20 cellular contexts compared by ENCODE assay signal in the genomic region with DNA sequence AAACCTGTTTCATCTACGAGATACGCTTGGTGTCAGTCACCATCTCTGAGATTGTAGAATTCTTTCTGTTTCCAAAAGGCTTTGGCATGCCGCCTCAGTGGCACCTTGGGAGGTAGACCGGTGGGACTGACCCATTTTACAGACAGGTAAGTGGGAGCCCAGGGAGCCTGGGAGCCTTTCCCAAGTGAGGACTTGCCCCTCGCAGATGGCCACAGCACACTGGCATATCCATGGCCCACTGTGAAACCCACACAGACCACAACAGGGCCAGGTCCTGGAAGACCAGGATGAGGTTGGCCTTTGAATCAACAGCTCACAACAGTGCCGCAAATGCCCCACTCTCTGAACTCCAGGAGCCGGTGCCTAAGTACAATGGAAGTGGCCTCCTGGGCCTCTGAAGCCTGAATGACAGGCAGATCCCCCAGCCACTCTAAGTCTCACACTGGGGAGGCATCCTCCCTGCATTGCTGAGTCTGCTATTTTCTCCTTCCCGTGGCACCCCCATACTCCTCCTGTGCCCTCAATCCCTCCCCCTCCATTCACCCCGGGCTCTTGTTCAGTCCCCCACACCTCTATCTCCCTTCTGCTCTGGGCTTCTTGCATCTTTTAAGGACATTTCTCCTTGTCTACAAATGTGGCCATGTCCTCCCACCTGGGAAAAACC. TPM values are rescaled to one million over a fixed set of nuclear protein-coding genes. Genes with fewer than 3 reads are reported as not detected.
DNase-seq lines count a peak whose midpoint lies in the region; ATAC-seq, FAIRE-seq and TF ChIP-seq lines count a peak whose summit lies in the region.
"Had no signal": no experiment of that assay in that cellular context is flagged by ENCODE, and none has a peak within 500 bp of the region (broad histone marks: within the 10 kb centered on the region; RNA-seq: fewer than 3 reads in every experiment).

No MANE protein-coding gene starts in this region.

- peaks cover 66% of the 10 kb centered on the region for H3K4me1 Mint-ChIP-seq in neural progenitor cell

- no peak overlapping the region for H2BK12ac ChIP-seq in H1 (ENCODE audit: low read depth, low read length)

- H3K27ac ChIP-seq in Panc1 (ENCODE audit: low read length) (no peak overlapping the region), H1 (ENCODE audit: low read depth, low read length) (no peak overlapping the region), neural progenitor cell (no peak overlapping the region)
- H3K27ac ChIP-seq: C4-2B, HL-60 had no signal

- H3K14ac ChIP-seq in H1 (ENCODE audit: insufficient read length), result no peak overlapping the region

- no peaks in the 10 kb centered on the region for H3K79me1 ChIP-seq in H1 (ENCODE audit: low read depth, low read length)

- H2BK20ac ChIP-seq in H1 (ENCODE audit: low read length), result no peak overlapping the region

- peaks cover 9% of the 10 kb centered on the region for H3K27me3 Mint-ChIP-seq in neural progenitor cell (ENCODE audit: insufficient read depth, low read depth)

- TF ChIP-seq POLR2A in H1 (IDR thresholded peaks at IDR 0.05; ENCODE audit: control extremely low read depth in 1 of 2, low read depth in 2 of 2, low read length in 2 of 2) (no peak), GM12892 (IDR thresholded peaks at IDR 0.05; ENCODE audit: low read depth, low read length) (no peak)

- ATAC-seq in Panc1, result 0 out of 2 replicates have a peak, but pooled peaks have one; percentile 40
- no peak for ATAC-seq in HG03139 (IDR thresholded peaks at IDR 0.05; ENCODE audit: unreplicated experiment)
- ATAC-seq: CD8-positive, alpha-beta T cell had no signal

- H3K23me2 ChIP-seq in H1 (ENCODE audit: low read depth, low read length), result no peaks in the 10 kb centered on the region

- intact Hi-C loops in Panc1 (cut with micrococcal nuclease; ENCODE audit: unreplicated experiment), result no loop called here

- no peak overlapping the region for H2BK5ac ChIP-seq in H1 (ENCODE audit: low read depth, low read length)

- H2AFZ ChIP-seq in H1 (ENCODE audit: low read length) (no peak overlapping the region), neural progenitor cell (replicated peaks) (peak overlapping the region; percentile 63)

- H3K9ac ChIP-seq in H1 (replicated peaks in 1 of 4; ENCODE audit: extremely low read depth in 1 of 4, low read depth in 3 of 4, low read length in 3 of 4), result no peak overlapping the region
- H3K9ac ChIP-seq in neural progenitor cell, result no peak overlapping the region

- no peak overlapping the region for H2BK15ac ChIP-seq in H1 (ENCODE audit: low read length)

- no TSS peak for BruUV-seq in Panc1 (replicated peaks; lab: Mats Ljungman, UMichigan)

- H4K20me1 ChIP-seq in H1 (replicated peaks in 1 of 2; ENCODE audit: control insufficient read depth in 1 of 2, insufficient read depth in 2 of 2, low read length in 2 of 2) (no peaks in the 10 kb centered on the region), neural progenitor cell (ENCODE audit: low read depth) (no peaks in the 10 kb centered on the region)

- H3K4me3 ChIP-seq in Panc1 (ENCODE audit: low read depth in 2 of 2, low read length in 2 of 2), result no peak overlapping the region
- H3K4me3 ChIP-seq in H1 (ENCODE audit: extremely low read depth in 1 of 4, insufficient read depth in 2 of 4, low read depth in 3 of 4, low read length in 4 of 4), result no peak overlapping the region
- H3K4me3 ChIP-seq in neural progenitor cell, result no peak overlapping the region

- H3K9me3 ChIP-seq in Panc1 (ENCODE audit: control insufficient read depth, insufficient read depth, low read depth, low read length) (no peaks in the 10 kb centered on the region), H1 (ENCODE audit: insufficient read depth in 2 of 2, low read depth in 1 of 2, low read length in 1 of 2) (no peaks in the 10 kb centered on the region; a peak in 1 of 4 replicates), neural progenitor cell (ENCODE audit: low read depth) (no peaks in the 10 kb centered on the region)
- H3K9me3 ChIP-seq: BE2C had no signal

- peaks cover 9% of the 10 kb centered on the region for H3K9me3 Mint-ChIP-seq in neural progenitor cell
- H3K9me3 Mint-ChIP-seq: CD8-positive, alpha-beta T cell had no signal

- DNase-seq in ELF-1 (ENCODE audit: low read depth, low spot score) (peak; percentile 14), Panc1 (ENCODE audit: low read depth, low spot score) (no peak), H1 (ENCODE audit: low read depth in 1 of 2, low spot score in 2 of 2) (no peak), neural progenitor cell (ENCODE audit: low spot score) (peak; percentile 61), GM12892 (ENCODE audit: insufficient read length) (no peak), NOMO-1 (lab: John Stamatoyannopoulos, UW; ENCODE audit: unreplicated experiment in 2 of 2) (no peak)
- DNase-seq: BE2C; CD8-positive, alpha-beta T cell; COR-L47; DND-41; GF-D8; H9; KG1 had no signal

- H3K36me3 ChIP-seq in Panc1 (ENCODE audit: control insufficient read depth, insufficient read depth, low read length) (no peaks in the 10 kb centered on the region), H1 (ENCODE audit: control insufficient read depth in 2 of 4, insufficient read depth in 4 of 4, low read length in 3 of 4) (no peaks in the 10 kb centered on the region), neural progenitor cell (no peaks in the 10 kb centered on the region)
- H3K36me3 ChIP-seq: BE2C had no signal

- H4K8ac ChIP-seq in H1 (ENCODE audit: extremely low read depth, insufficient read depth, low read length), result no peak overlapping the region

- peak overlapping the region; percentile 7 for H3K4me3 Mint-ChIP-seq in neural progenitor cell
- H3K4me3 Mint-ChIP-seq: CD8-positive, alpha-beta T cell; H9 had no signal

- H3K79me2 ChIP-seq in H1 (ENCODE audit: control insufficient read depth in 1 of 2, insufficient read depth in 2 of 2, low read length in 2 of 2), result no peaks in the 10 kb centered on the region
- H3K79me2 ChIP-seq in neural progenitor cell (ENCODE audit: low read depth), result no peaks in the 10 kb centered on the region

- POLR2A ChIA-PET in Panc1 (lab: Charles Lee), result no interaction called here
- POLR2A ChIA-PET in H1 (lab: Charles Lee; ENCODE audit: partially characterized antibody), result interaction anchor here (0.9 kb wide), 1 partner anchor 31 kb away, joined by 4 read pairs; no protein-coding TSS in a partner anchor

- H2AK5ac ChIP-seq in H1 (ENCODE audit: low read depth, low read length), result no peak overlapping the region

- H3K27me3 ChIP-seq in Panc1 (ENCODE audit: control insufficient read depth, insufficient read depth, low read length), result no peaks in the 10 kb centered on the region
- H3K27me3 ChIP-seq in H1 (replicated peaks in 1 of 4; ENCODE audit: control insufficient read depth in 3 of 4, extremely low read depth in 1 of 4, insufficient read depth in 3 of 4, low read length in 3 of 4), result no peaks in the 10 kb centered on the region; a peak in 1 of 7 replicates
- H3K27me3 ChIP-seq in neural progenitor cell, result no peaks in the 10 kb centered on the region
- H3K27me3 ChIP-seq: BE2C had no signal

- peaks cover 4% of the 10 kb centered on the region for H3K36me3 Mint-ChIP-seq in neural progenitor cell
- H3K36me3 Mint-ChIP-seq: CD8-positive, alpha-beta T cell had no signal

- no peak overlapping the region for H4K91ac ChIP-seq in H1 (replicated peaks; ENCODE audit: insufficient read length, low read length)

- no peak overlapping the region for H4K5ac ChIP-seq in H1 (ENCODE audit: insufficient read length, low read depth, low read length)

- no peak overlapping the region for H2BK120ac ChIP-seq in H1 (replicated peaks; ENCODE audit: low read depth, low read length)

- no peaks in the 10 kb centered on the region for H3K4me1 ChIP-seq in Panc1 (ENCODE audit: control insufficient read depth, insufficient read depth, low read length)
- peaks cover 0 to 2% (median 0%) of the 10 kb centered on the region in 4 experiments; a peak in 2 of 7 replicates for H3K4me1 ChIP-seq in H1 (replicated peaks in 1 of 4; ENCODE audit: control insufficient read depth in 3 of 4, insufficient read depth in 4 of 4, low read length in 3 of 4)
- peaks cover 23% of the 10 kb centered on the region for H3K4me1 ChIP-seq in neural progenitor cell

- peak overlapping the region; percentile 42 for H3K27ac Mint-ChIP-seq in neural progenitor cell
- H3K27ac Mint-ChIP-seq: CD8-positive, alpha-beta T cell had no signal

- CTCF ChIA-PET in Panc1 (lab: Charles Lee), result no interaction called here
- CTCF ChIA-PET in H1 (lab: Charles Lee; ENCODE audit: partially characterized antibody), result interaction anchor here (0.6 to 2.6 kb wide), 6 partner anchors 35 to 318 kb away, joined by 3 to 10 read pairs (median 3); partner anchors contain the start of gene DPYSL5

- 84% methylated on average over 9 of the region's 9 CpGs; no CpG with 5 or more reads in 1 of the 2 experiments for WGBS in H1 (ENCODE audit: extremely low coverage in 1 of 2, insufficient coverage in 1 of 2, insufficient read length in 1 of 2, insufficient replicate concordance in 2 of 2, low coverage in 1 of 2, low lambda C conversion rate in 2 of 2, missing lambda C conversion rate in 1 of 2), 2 experiments

- no peaks in the 10 kb centered on the region for H3F3A ChIP-seq in neural progenitor cell (ENCODE audit: low read depth)

- TF ChIP-seq EP300 in H1 (IDR thresholded peaks at IDR 0.05; ENCODE audit: borderline replicate concordance in 1 of 2, low read depth in 2 of 2, low read length in 2 of 2), result no peak

- TF ChIP-seq CTCF in Panc1 (IDR thresholded peaks at IDR 0.05), result no peak
- no peak for TF ChIP-seq CTCF in H1 (IDR thresholded peaks at IDR 0.05; ENCODE audit: control extremely low read depth in 1 of 3, insufficient read depth in 1 of 3, low read depth in 1 of 3, low read length in 3 of 3)
- no peak for TF ChIP-seq CTCF in neural progenitor cell (IDR thresholded peaks at IDR 0.05)

- H3K4ac ChIP-seq in H1 (replicated peaks; ENCODE audit: insufficient read length, low read depth, low read length), result no peak overlapping the region

- TF ChIP-seq RAD21 in H1 (IDR thresholded peaks at IDR 0.05 in 1 of 2, conservative IDR thresholded peaks at IDR 0.05 in 1 of 2; ENCODE audit: low read depth in 2 of 2, low read length in 2 of 2), result no peak

- H3K23ac ChIP-seq in H1 (ENCODE audit: insufficient read length), result no peak overlapping the region

- FAIRE-seq in H1 (lab: Jason Lieb, UNC) (no peak), GM12892 (lab: Jason Lieb, UNC) (no peak)
- FAIRE-seq: A204.1, D721Med, GM18507 had no signal

- no peak overlapping the region for H3K4me2 ChIP-seq in H1 (ENCODE audit: insufficient read depth in 1 of 2, low read depth in 2 of 2, low read length in 2 of 2)
- H3K4me2 ChIP-seq in neural progenitor cell, result peak overlapping the region; percentile 55

- no peak overlapping the region for H3K18ac ChIP-seq in H1 (ENCODE audit: extremely low read depth, low read length)

- H3K56ac ChIP-seq in H1 (replicated peaks; ENCODE audit: insufficient read length, low read depth, low read length), result no peak overlapping the region

- in situ Hi-C loops in Panc1 (cut with HindIII; ENCODE audit: low pct_unique_long_range_greater_than_20kb, low sequenced_read_pairs), result no loop called here

RNA-seq across cellular contexts. Expression of gene CENPA, which starts 26.1 kb away (rescaled TPM):
- total RNA-seq in Panc1 (2021; ENCODE audit: unreplicated experiment), result 55.0 TPM
- polyA plus RNA-seq in Panc1 (2012; ENCODE audit: insufficient read length), result 14.4 TPM
- 28.5 and 30.9 TPM in 2 replicates for total RNA-seq in H1 (2021; fragmentation: NEBNext Ultra II Directional; extraction: Animal tissue kit (Norgen Biotek cat#: 25700))
- 17.6 and 19.4 TPM in 2 replicates for polyA plus RNA-seq in H1 (2011; rRNA removed)
- polyA plus RNA-seq in H1 (2011; cell fraction: cytosol; rRNA removed), result 19.1 TPM
- 15.4 TPM for polyA plus RNA-seq in H1 (2011; cell fraction: nucleus; rRNA removed)
- 15.1 to 18.3 TPM (median 17.2 TPM) in 4 replicates for polyA plus RNA-seq in H1 (2012, experiment 1 of 2)
- 19.3 TPM for polyA plus RNA-seq in H1 (2012, experiment 2 of 2)
- polyA plus RNA-seq in H1 (2013, experiment 1 of 2), result 16.2 TPM
- 17.2 TPM for polyA plus RNA-seq in H1 (2013, experiment 2 of 2)
- 14.0 and 19.9 TPM in 2 replicates for polyA minus RNA-seq in H1 (2011; rRNA and poly(A)+ RNA removed)
- polyA minus RNA-seq in H1 (2011; cell fraction: cytosol; rRNA and poly(A)+ RNA removed), result 16.4 TPM
- 10.6 TPM for polyA minus RNA-seq in H1 (2011; cell fraction: nucleus; rRNA and poly(A)+ RNA removed)
- total RNA-seq in neural progenitor cell (ENCODE audit: low replicate concordance), result 42.8 and 55.0 TPM in 2 replicates
- polyA plus RNA-seq in GM12892 (2012; ENCODE audit: missing spikeins), result 17.0 TPM

RNA-seq across cellular contexts. Expression of gene DPYSL5, which starts 36.0 kb away (rescaled TPM):
- total RNA-seq in Panc1 (2021; ENCODE audit: unreplicated experiment), result 0.31 TPM
- 0.36 TPM for polyA plus RNA-seq in Panc1 (2012; ENCODE audit: insufficient read length)
- 16.3 and 16.4 TPM in 2 replicates for total RNA-seq in H1 (2021; fragmentation: NEBNext Ultra II Directional; extraction: Animal tissue kit (Norgen Biotek cat#: 25700))
- 11.9 and 14.1 TPM in 2 replicates for polyA plus RNA-seq in H1 (2011; rRNA removed)
- 12.9 TPM for polyA plus RNA-seq in H1 (2011; cell fraction: cytosol; rRNA removed)
- 13.3 TPM for polyA plus RNA-seq in H1 (2011; cell fraction: nucleus; rRNA removed)
- polyA plus RNA-seq in H1 (2012, experiment 1 of 2), result 16.3 to 19.4 TPM (median 17.9 TPM) in 4 replicates
- polyA plus RNA-seq in H1 (2012, experiment 2 of 2), result 14.1 TPM
- 2.7 TPM for polyA plus RNA-seq in H1 (2013, experiment 1 of 2)
- 2.9 TPM for polyA plus RNA-seq in H1 (2013, experiment 2 of 2)
- polyA minus RNA-seq in H1 (2011; rRNA and poly(A)+ RNA removed), result 32.4 and 35.8 TPM in 2 replicates
- 7.0 TPM for polyA minus RNA-seq in H1 (2011; cell fraction: cytosol; rRNA and poly(A)+ RNA removed)
- 9.8 TPM for polyA minus RNA-seq in H1 (2011; cell fraction: nucleus; rRNA and poly(A)+ RNA removed)
- 46.3 and 93.5 TPM in 2 replicates for total RNA-seq in neural progenitor cell (ENCODE audit: low replicate concordance)
- polyA plus RNA-seq in GM12892 (2012; ENCODE audit: missing spikeins), result not detected
- total RNA-seq: CD8-positive, alpha-beta T cell had no signal
- polyA plus RNA-seq: AG04450 had no signal

RNA-seq across cellular contexts. Expression of gene SLC35F6, which starts 47.8 kb away (rescaled TPM):
- 67.3 TPM for total RNA-seq in Panc1 (2021; ENCODE audit: unreplicated experiment)
- polyA plus RNA-seq in Panc1 (2012; ENCODE audit: insufficient read length), result 49.4 TPM
- total RNA-seq in H1 (2021; fragmentation: NEBNext Ultra II Directional; extraction: Animal tissue kit (Norgen Biotek cat#: 25700)), result 11.2 and 11.6 TPM in 2 replicates
- polyA plus RNA-seq in H1 (2011; rRNA removed), result 12.9 and 13.5 TPM in 2 replicates
- polyA plus RNA-seq in H1 (2011; cell fraction: cytosol; rRNA removed), result 7.3 TPM
- 6.5 TPM for polyA plus RNA-seq in H1 (2011; cell fraction: nucleus; rRNA removed)
- polyA plus RNA-seq in H1 (2012, experiment 1 of 2), result 7.5 to 10.5 TPM (median 8.8 TPM) in 4 replicates
- 8.0 TPM for polyA plus RNA-seq in H1 (2012, experiment 2 of 2)
- polyA plus RNA-seq in H1 (2013, experiment 1 of 2), result 14.9 TPM
- polyA plus RNA-seq in H1 (2013, experiment 2 of 2), result 17.3 TPM
- polyA minus RNA-seq in H1 (2011; rRNA and poly(A)+ RNA removed), result 19.7 and 19.8 TPM in 2 replicates
- polyA minus RNA-seq in H1 (2011; cell fraction: cytosol; rRNA and poly(A)+ RNA removed), result 12.4 TPM
- polyA minus RNA-seq in H1 (2011; cell fraction: nucleus; rRNA and poly(A)+ RNA removed), result 9.9 TPM
- 5.6 and 11.6 TPM in 2 replicates for total RNA-seq in neural progenitor cell (ENCODE audit: low replicate concordance)
- 2.2 TPM for polyA plus RNA-seq in GM12892 (2012; ENCODE audit: missing spikeins)

Comparison
In these comparisons a context has a peak if more than half of its experiments do, and no peak if none do; other contexts are left out.
1. DNase-seq: peak in ELF-1 (single experiment) and neural progenitor cell (single experiment); none in Panc1 (single experiment), H1 (0 of 2), GM12892 (single experiment) and NOMO-1 (0 of 2).
2. RNA of gene DPYSL5, which starts 36.0 kb away (total RNA-seq): 46.3 to 93.5 TPM in neural progenitor cell and 16.3 to 16.4 TPM in H1; 0.31 TPM in Panc1 (single experiment); every median in the first group is over 10 times any median in the second.